ENCODE assay signal across 9 cellular contexts in the genomic region with DNA sequence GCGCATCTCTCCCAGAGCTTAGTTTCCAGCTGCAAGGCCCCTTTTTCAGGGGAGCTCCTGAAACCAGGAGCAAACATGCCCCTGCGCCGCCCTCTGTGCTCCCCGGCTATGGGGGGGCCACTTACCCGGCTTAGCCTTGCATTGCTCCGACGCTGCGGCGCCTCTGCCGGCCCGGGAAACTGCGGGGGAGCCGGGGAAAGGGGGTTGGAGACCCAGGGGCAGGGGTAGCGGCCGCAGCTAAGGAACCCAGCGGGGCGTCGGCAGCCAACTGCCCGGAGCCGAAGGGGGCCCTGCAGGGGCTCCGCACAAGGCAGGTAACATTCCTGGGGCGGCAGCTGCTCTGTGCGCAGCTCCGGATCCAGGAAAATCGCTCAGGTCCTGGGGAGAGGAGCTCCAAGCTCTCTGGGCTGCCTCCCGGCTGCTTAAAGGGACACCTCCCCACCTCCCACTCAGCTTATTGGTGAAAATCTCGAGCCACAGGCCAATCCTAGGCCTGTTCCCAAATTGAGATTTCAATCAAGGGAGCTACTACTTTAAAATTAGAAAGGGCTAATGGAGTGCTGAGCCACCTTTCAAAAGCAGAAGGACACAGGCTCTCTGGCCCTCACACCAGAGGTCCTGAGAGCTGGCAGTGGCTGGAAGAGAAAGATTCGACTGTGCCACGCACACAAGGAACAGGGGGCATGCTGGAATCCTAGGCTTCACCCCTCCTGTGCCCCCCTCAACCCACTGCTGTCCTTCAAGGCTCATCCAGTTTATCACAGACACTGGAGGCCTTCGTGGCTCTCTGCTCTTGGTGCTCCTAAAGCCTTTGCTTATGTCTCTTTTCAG. TPM values are rescaled to one million over a fixed set of nuclear protein-coding genes. Genes with fewer than 3 reads are reported as not detected.
DNase-seq lines count a peak whose midpoint lies in the region; ATAC-seq and TF ChIP-seq lines count a peak whose summit lies in the region.
"Had no signal": no experiment of that assay in that cellular context is flagged by ENCODE, and none has a peak within 500 bp of the region (broad histone marks: within the 10 kb centered on the region; RNA-seq: fewer than 3 reads in every experiment).

No MANE protein-coding gene starts in this region.

- ATAC-seq in HG03354 (IDR thresholded peaks at IDR 0.05; ENCODE audit: poor library complexity, severe bottlenecking, unreplicated experiment) (no peak), HG02642 (IDR thresholded peaks at IDR 0.05; ENCODE audit: poor library complexity, unreplicated experiment) (no peak)

- H3K36me3 Mint-ChIP-seq in type B pancreatic cell = peaks cover 6% of the 10 kb centered on the region

- H3K27ac ChIP-seq in mesodermal cell (ENCODE audit: low read depth, low read length, severe bottlenecking) = peak overlapping the region; percentile 57

- H3K36me3 ChIP-seq in mesodermal cell (ENCODE audit: control insufficient read depth, insufficient read depth, low read length) = peaks cover 14% of the 10 kb centered on the region

- H3K9me3 Mint-ChIP-seq in type B pancreatic cell = peaks cover 12% of the 10 kb centered on the region

- peak overlapping the region; percentile 80 for H3K4me3 Mint-ChIP-seq in type B pancreatic cell

- 8 to 11% methylated on average over 17 to 28 of the region's 30 CpGs for WGBS in mesodermal cell (ENCODE audit: insufficient coverage in 2 of 2), 2 experiments

- H3K4me3 ChIP-seq in mesodermal cell (ENCODE audit: extremely low read depth, insufficient read depth, low read length, poor library complexity, severe bottlenecking) = peak overlapping the region; percentile 76

- no peak for TF ChIP-seq CTCF in type B pancreatic cell (conservative IDR thresholded peaks at IDR 0.05)

- H3K4me1 Mint-ChIP-seq in type B pancreatic cell (ENCODE audit: unreplicated experiment) = peaks cover 47% of the 10 kb centered on the region

- H3K27ac Mint-ChIP-seq in type B pancreatic cell = no peak overlapping the region

- peaks cover 9% of the 10 kb centered on the region for H3K27me3 Mint-ChIP-seq in type B pancreatic cell

- peak; percentile 77 for DNase-seq in fibroblast of gingiva (ENCODE audit: low read depth)
- no peak for DNase-seq in type B pancreatic cell (ENCODE audit: extremely low spot score, unreplicated experiment)
- no peak for DNase-seq in erythroblast (lab: John Stamatoyannopoulos, UW)
- DNase-seq in SW 1271 (lab: John Stamatoyannopoulos, UW) = no peak
- DNase-seq: cortex of kidney had no signal

- H3K9me3 ChIP-seq in mesodermal cell (ENCODE audit: control insufficient read depth, low read length) = peaks cover 11% of the 10 kb centered on the region

- peaks cover 20% of the 10 kb centered on the region for H3K4me1 ChIP-seq in mesodermal cell (ENCODE audit: control insufficient read depth, insufficient read depth, low read length, poor library complexity, severe bottlenecking)

- TF ChIP-seq POLR2A in erythroblast (IDR thresholded peaks at IDR 0.05; ENCODE audit: low read length) = no peak

TF ChIP-seq in PFSK-1, 5 proteins besides CTCF, POLR2A, EP300 and RAD21:
- TF ChIP-seq POLR2AphosphoS5 (IDR thresholded peaks at IDR 0.05; ENCODE audit: low read depth, low read length) = peak; percentile 40; the same call in 1 of the 2 replicates
- TF ChIP-seq FOXP2 (optimal IDR thresholded peaks at IDR 0.05; ENCODE audit: borderline replicate concordance, extremely low read depth, extremely low read length, insufficient read depth) = no peak
- no peak for TF ChIP-seq SIN3A (IDR thresholded peaks at IDR 0.05; ENCODE audit: borderline replicate concordance, insufficient read depth, low read length)
- 0 out of 2 replicates have a peak, but pooled peaks have one; percentile 44 for TF ChIP-seq TAF1 (IDR thresholded peaks at IDR 0.05; ENCODE audit: borderline replicate concordance, insufficient read depth, low read length)
- TF ChIP-seq, protein P1, sequence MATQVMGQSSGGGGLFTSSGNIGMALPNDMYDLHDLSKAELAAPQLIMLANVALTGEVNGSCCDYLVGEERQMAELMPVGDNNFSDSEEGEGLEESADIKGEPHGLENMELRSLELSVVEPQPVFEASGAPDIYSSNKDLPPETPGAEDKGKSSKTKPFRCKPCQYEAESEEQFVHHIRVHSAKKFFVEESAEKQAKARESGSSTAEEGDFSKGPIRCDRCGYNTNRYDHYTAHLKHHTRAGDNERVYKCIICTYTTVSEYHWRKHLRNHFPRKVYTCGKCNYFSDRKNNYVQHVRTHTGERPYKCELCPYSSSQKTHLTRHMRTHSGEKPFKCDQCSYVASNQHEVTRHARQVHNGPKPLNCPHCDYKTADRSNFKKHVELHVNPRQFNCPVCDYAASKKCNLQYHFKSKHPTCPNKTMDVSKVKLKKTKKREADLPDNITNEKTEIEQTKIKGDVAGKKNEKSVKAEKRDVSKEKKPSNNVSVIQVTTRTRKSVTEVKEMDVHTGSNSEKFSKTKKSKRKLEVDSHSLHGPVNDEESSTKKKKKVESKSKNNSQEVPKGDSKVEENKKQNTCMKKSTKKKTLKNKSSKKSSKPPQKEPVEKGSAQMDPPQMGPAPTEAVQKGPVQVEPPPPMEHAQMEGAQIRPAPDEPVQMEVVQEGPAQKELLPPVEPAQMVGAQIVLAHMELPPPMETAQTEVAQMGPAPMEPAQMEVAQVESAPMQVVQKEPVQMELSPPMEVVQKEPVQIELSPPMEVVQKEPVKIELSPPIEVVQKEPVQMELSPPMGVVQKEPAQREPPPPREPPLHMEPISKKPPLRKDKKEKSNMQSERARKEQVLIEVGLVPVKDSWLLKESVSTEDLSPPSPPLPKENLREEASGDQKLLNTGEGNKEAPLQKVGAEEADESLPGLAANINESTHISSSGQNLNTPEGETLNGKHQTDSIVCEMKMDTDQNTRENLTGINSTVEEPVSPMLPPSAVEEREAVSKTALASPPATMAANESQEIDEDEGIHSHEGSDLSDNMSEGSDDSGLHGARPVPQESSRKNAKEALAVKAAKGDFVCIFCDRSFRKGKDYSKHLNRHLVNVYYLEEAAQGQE (IDR thresholded peaks at IDR 0.05; ENCODE audit: insufficient read depth in 1 of 2, low read depth in 2 of 2, low read length in 2 of 2) = no peak

RNA-seq across cellular contexts. Expression of a gene that starts 42.7 kb away (rescaled TPM):
- 2.5 TPM for polyA plus RNA-seq in PFSK-1 (2012; ENCODE audit: insufficient read length, low read depth)
- 17.5 TPM for polyA plus RNA-seq in mesodermal cell (2013, experiment 1 of 2)
- polyA plus RNA-seq in mesodermal cell (2013, experiment 2 of 2) = 15.7 TPM
- 10.0 and 23.6 TPM in 2 replicates for total RNA-seq in type B pancreatic cell (ENCODE audit: low replicate concordance)
